ENCODE assay signal across 1 cellular context in the genomic region with DNA sequence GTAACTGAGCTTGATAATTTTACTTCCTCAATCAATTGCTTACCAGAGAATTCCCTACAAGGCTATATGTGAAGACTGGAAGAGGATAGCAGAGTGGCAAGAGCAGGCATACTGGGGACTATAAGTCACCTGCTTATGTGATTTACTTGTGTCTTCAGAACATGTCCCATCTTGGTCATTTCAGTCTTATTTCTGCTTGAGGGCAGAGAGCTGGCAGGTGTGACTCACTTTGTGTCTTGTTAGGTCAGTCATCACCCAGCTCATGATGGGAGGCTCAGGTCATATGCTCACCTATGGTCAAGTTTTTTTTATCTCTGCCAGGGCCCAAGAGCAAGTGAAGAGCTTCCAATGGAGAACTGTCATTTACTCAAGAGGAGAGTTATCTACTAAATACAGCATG.
TF ChIP-seq lines count a peak whose summit lies in the region.

No MANE protein-coding gene starts in this region.

TF ChIP-seq in HCT116, 20 proteins besides CTCF, POLR2A, EP300 and RAD21:
- TF ChIP-seq FOSL1 (IDR thresholded peaks at IDR 0.05; ENCODE audit: low read depth) (peak; percentile 28; the same call in 1 of the 2 replicates), YY1 (IDR thresholded peaks at IDR 0.05; ENCODE audit: extremely low read depth, insufficient replicate concordance, low read depth, low read length) (no peak)
